ENCODE assay signal across 13 cellular contexts in the genomic region with DNA sequence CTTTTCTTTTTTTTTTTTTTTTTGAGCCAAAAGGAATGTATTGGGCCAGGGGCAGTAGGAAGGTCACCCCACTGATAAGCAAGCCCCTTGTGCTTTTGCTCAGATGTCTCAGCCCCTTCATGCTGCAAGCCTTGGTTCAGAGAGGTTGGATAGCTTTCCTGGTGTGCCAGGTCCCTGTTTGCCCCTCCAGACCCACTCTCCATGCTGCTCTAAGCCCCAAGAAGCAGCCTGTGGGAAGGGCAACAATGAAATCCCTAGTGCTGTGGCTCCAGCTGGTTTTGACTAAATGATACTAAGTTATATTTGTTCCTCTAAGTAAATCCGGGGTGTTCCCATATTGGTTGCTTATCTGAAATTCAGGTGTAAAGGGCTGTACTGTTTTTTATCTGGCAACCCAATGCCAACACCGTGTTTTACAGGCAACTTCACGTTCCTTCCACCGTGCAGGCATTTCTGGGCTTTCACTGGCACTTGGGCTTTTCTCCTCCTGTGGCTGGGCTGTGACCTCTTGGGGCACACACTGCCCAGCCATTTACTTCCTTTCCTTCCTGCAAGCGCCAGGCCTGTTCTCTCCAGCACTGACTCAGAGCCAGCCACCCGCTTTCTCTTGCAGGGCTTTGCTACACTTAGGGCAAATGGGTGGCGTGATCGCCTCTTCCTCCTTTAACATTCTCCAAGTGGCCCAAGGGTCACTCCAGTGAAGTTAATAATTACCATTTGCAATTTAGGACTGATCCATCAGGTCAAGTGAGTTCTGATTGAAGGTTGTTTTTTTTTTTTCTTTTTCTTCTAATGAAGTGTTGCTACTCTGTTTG. TPM values are rescaled to one million over a fixed set of nuclear protein-coding genes. Genes with fewer than 3 reads are reported as not detected.
DNase-seq lines count a peak whose midpoint lies in the region; ATAC-seq, FAIRE-seq and TF ChIP-seq lines count a peak whose summit lies in the region.
"Had no signal": no experiment of that assay in that cellular context is flagged by ENCODE, and none has a peak within 500 bp of the region (broad histone marks: within the 10 kb centered on the region; RNA-seq: fewer than 3 reads in every experiment).

No MANE protein-coding gene starts in this region.

- DNase-seq in Calu3 (peak; percentile 89), UCSD-AML1 (lab: John Stamatoyannopoulos, UW; ENCODE audit: unreplicated experiment) (peak; percentile 59), left ventricle myocardium inferior (peak; percentile 34), pancreas (peak; percentile 67 to 82 (median 76)), dedifferentiated amniotic fluid mesenchymal stem cell (ENCODE audit: extremely low spot score) (no peak), osteocyte (ENCODE audit: extremely low spot score, unreplicated experiment) (no peak), NCI-H1048 (lab: John Stamatoyannopoulos, UW) (no peak), glutamatergic neuron (no peak)
- DNase-seq: central memory CD4-positive, alpha-beta T cell; NCI-H1436; SHP77 treated with DMSO at 0.1 percent for 48 hours; stimulated activated naive CD8-positive, alpha-beta T cell treated with anti-CD3 and anti-CD28 coated beads, Interleukin-15, amount 100 ng/mL, for 72 hours had no signal

- H3K27ac ChIP-seq in left ventricle myocardium inferior (replicated peaks) = peak overlapping the region; percentile 29
- peak overlapping the region; percentile 43 to 73 (median 63) for H3K27ac ChIP-seq in pancreas

- peak; percentile 91 to 96 (median 94) for ATAC-seq in pancreas
- ATAC-seq: stimulated activated naive CD8-positive, alpha-beta T cell treated with anti-CD3 and anti-CD28 coated beads, Interleukin-15, amount 100 ng/mL, for 72 hours had no signal

- H3K36me3 ChIP-seq in left ventricle myocardium inferior (peaks cover 6% of the 10 kb centered on the region), pancreas (no peaks in the 10 kb centered on the region)

- H3K9me3 ChIP-seq in left ventricle myocardium inferior (replicated peaks) = no peaks in the 10 kb centered on the region
- no peaks in the 10 kb centered on the region for H3K9me3 ChIP-seq in pancreas

- intact Hi-C loops in Calu3 (cut with micrococcal nuclease; ENCODE audit: unreplicated experiment) = no loop called here
- intact Hi-C loops in left ventricle myocardium inferior (cut with micrococcal nuclease) = no loop called here
- intact Hi-C loops in pancreas (cut with DNase I) = no loop called here

- FAIRE-seq in pancreas (lab: Jason Lieb, UNC) = no peak

- H3K9me3 Mint-ChIP-seq in Calu3 (ENCODE audit: low read depth, unreplicated experiment) = no peaks in the 10 kb centered on the region
- no peaks in the 10 kb centered on the region for H3K9me3 Mint-ChIP-seq in osteocyte (ENCODE audit: unreplicated experiment)
- no peaks in the 10 kb centered on the region for H3K9me3 Mint-ChIP-seq in glutamatergic neuron (ENCODE audit: unreplicated experiment)
- H3K9me3 Mint-ChIP-seq: stimulated activated naive CD8-positive, alpha-beta T cell treated with anti-CD3 and anti-CD28 coated beads, Interleukin-15, amount 100 ng/mL, for 72 hours had no signal

- H3K27me3 ChIP-seq in left ventricle myocardium inferior (ENCODE audit: low read depth) (no peaks in the 10 kb centered on the region), pancreas (no peaks in the 10 kb centered on the region)

- no peak for TF ChIP-seq CTCF in Calu3 (IDR thresholded peaks at IDR 0.05; ENCODE audit: unreplicated experiment)
- TF ChIP-seq CTCF in left ventricle myocardium inferior (IDR thresholded peaks at IDR 0.05; ENCODE audit: borderline replicate concordance) = no peak
- TF ChIP-seq CTCF in pancreas (IDR thresholded peaks at IDR 0.05) = no peak
- no peak for TF ChIP-seq CTCF in osteocyte (IDR thresholded peaks at IDR 0.05)
- no peak for TF ChIP-seq CTCF in glutamatergic neuron (IDR thresholded peaks at IDR 0.05; ENCODE audit: partially characterized antibody, unreplicated experiment)

- H3K4me3 Mint-ChIP-seq in Calu3 (ENCODE audit: low read depth, unreplicated experiment) (peak overlapping the region; percentile 37), osteocyte (ENCODE audit: unreplicated experiment) (no peak overlapping the region), glutamatergic neuron (ENCODE audit: unreplicated experiment) (no peak overlapping the region)
- H3K4me3 Mint-ChIP-seq: stimulated activated naive CD8-positive, alpha-beta T cell treated with anti-CD3 and anti-CD28 coated beads, Interleukin-15, amount 100 ng/mL, for 72 hours had no signal

- H3K36me3 Mint-ChIP-seq in Calu3 (ENCODE audit: insufficient read depth, unreplicated experiment) (peaks cover 5% of the 10 kb centered on the region), osteocyte (ENCODE audit: unreplicated experiment) (peaks cover 4% of the 10 kb centered on the region), glutamatergic neuron (ENCODE audit: unreplicated experiment) (no peaks in the 10 kb centered on the region)

- H3K27me3 Mint-ChIP-seq in Calu3 (ENCODE audit: unreplicated experiment) (no peaks in the 10 kb centered on the region), osteocyte (ENCODE audit: unreplicated experiment) (peaks cover 22% of the 10 kb centered on the region), glutamatergic neuron (ENCODE audit: unreplicated experiment) (peaks cover 1% of the 10 kb centered on the region)
- H3K27me3 Mint-ChIP-seq: stimulated activated naive CD8-positive, alpha-beta T cell treated with anti-CD3 and anti-CD28 coated beads, Interleukin-15, amount 100 ng/mL, for 72 hours had no signal

- CTCF ChIA-PET in Calu3 (lab: Charles Lee) = interaction anchor here (0.7 to 1.6 kb wide), 4 partner anchors 16 to 1320 kb away, joined by 3 to 4 read pairs (median 4); partner anchors contain the start of gene MERTK

- H3K4me3 ChIP-seq in left ventricle myocardium inferior (no peak overlapping the region), pancreas (no peak overlapping the region)
- H3K4me3 ChIP-seq: skin epidermis had no signal

- peaks cover 17% of the 10 kb centered on the region for H3K4me1 ChIP-seq in left ventricle myocardium inferior
- peaks cover 16 to 19% (median 18%) of the 10 kb centered on the region in 3 donors for H3K4me1 ChIP-seq in pancreas

- H3K27ac Mint-ChIP-seq in Calu3 (ENCODE audit: unreplicated experiment) = peak overlapping the region; percentile 82
- H3K27ac Mint-ChIP-seq in osteocyte (ENCODE audit: unreplicated experiment) = no peak overlapping the region
- no peak overlapping the region for H3K27ac Mint-ChIP-seq in glutamatergic neuron (ENCODE audit: unreplicated experiment)
- H3K27ac Mint-ChIP-seq: stimulated activated naive CD8-positive, alpha-beta T cell treated with anti-CD3 and anti-CD28 coated beads, Interleukin-15, amount 100 ng/mL, for 72 hours had no signal

- WGBS in pancreas, 2 donors = 8 to 14% methylated on average over 8 of the region's 8 CpGs

- H3K4me1 Mint-ChIP-seq in Calu3 (ENCODE audit: low read depth, unreplicated experiment) (peaks cover 49% of the 10 kb centered on the region), osteocyte (ENCODE audit: unreplicated experiment) (peaks cover 32% of the 10 kb centered on the region), glutamatergic neuron (ENCODE audit: low read depth, unreplicated experiment) (no peaks in the 10 kb centered on the region)

- BruUV-seq in Calu3 (replicated peaks; lab: Mats Ljungman, UMichigan) = no TSS peak

RNA-seq across cellular contexts. Expression of gene MERTK, which starts 21.6 kb away (rescaled TPM):
- 1.5 and 2.1 TPM in 2 replicates for total RNA-seq in Calu3 (2022)
- total RNA-seq in left ventricle myocardium inferior = 4.7 TPM
- total RNA-seq in pancreas = 10 to 100 TPM in 1 of 6 donors, 1 to 10 TPM in 5; 4.5 to 13.9 (median 6.4) TPM
- polyA plus RNA-seq in pancreas = 1 to 10 TPM; 2.8 to 3.5 TPM
- 1.2 and 1.5 TPM in 2 replicates for total RNA-seq in osteocyte
- 2.3 TPM for total RNA-seq in glutamatergic neuron (ENCODE audit: unreplicated experiment)

RNA-seq across cellular contexts. Expression of gene ANAPC1, which starts 36.0 kb away (rescaled TPM):
- total RNA-seq in Calu3 (2022) = 64.5 and 67.5 TPM in 2 replicates
- 17.0 TPM for total RNA-seq in left ventricle myocardium inferior
- total RNA-seq in pancreas = 10 to 100 TPM; 11.7 to 22.4 (median 15.8) TPM
- 1 to 10 TPM; 5.7 to 6.3 TPM for polyA plus RNA-seq in pancreas
- 28.8 and 33.5 TPM in 2 replicates for total RNA-seq in osteocyte
- 33.4 TPM for total RNA-seq in glutamatergic neuron (ENCODE audit: unreplicated experiment)

Comparison
In these comparisons a context has a peak if more than half of its experiments do, and no peak if none do; other contexts are left out.
1. DNase-seq: peak in Calu3 (single experiment), UCSD-AML1 (single experiment), left ventricle myocardium inferior (single experiment) and pancreas (6 of 6); none in dedifferentiated amniotic fluid mesenchymal stem cell (single experiment), osteocyte (single experiment), NCI-H1048 (single experiment) and glutamatergic neuron (single experiment).